21 cellular contexts compared by ENCODE assay signal in genomic region chr9:129122133-129122532, GRCh38.
"Had no signal": no experiment of that assay in that cellular context is flagged by ENCODE, and none has a peak within 500 bp of the region (broad histone marks: within the 10 kb centered on the region; RNA-seq: fewer than 3 reads in every experiment).

No MANE protein-coding gene starts in this region.

- H3K4me3 Mint-ChIP-seq: activated CD4-positive, alpha-beta T cell treated with anti-CD3 and anti-CD28 coated beads, Interleukin-2, amount 10 ng/mL, durations not matched to agents 7 days and 5 days; activated CD8-positive, alpha-beta T cell treated with anti-CD3 and anti-CD28 coated beads, Interleukin-2, amount 10 ng/mL, durations not matched to agents 7 days and 5 days; activated naive CD4-positive, alpha-beta T cell treated with anti-CD3 and anti-CD28 coated beads for 36 hours; activated T-cell treated with anti-CD3 and anti-CD28 coated beads, Interleukin-2, amount 50 U/mL, for 24 hours; dendritic cell treated with granulocyte-macrophage colony-stimulating factor and Interleukin-4, amounts not matched to agents 40 ng/mL and 50 ng/mL, for 4 days; immature natural killer cell; naive B cell; neural crest cell; stimulated activated memory B cell treated with anti-CD40 and anti-IgM and Interleukin-4, amounts not matched to agents 10 μg/mL and 1 μg/mL and 100 μg/mL, for 72 hours had no signal

- H3K4me3 ChIP-seq: ascending aorta, esophagus muscularis mucosa, prostate gland, spleen, thyroid gland had no signal

- H3K27ac Mint-ChIP-seq: activated CD4-positive, alpha-beta T cell treated with anti-CD3 and anti-CD28 coated beads, Interleukin-2, amount 10 ng/mL, durations not matched to agents 7 days and 5 days; activated naive CD4-positive, alpha-beta T cell treated with anti-CD3 and anti-CD28 coated beads for 36 hours; activated T-cell treated with anti-CD3 and anti-CD28 coated beads, Interleukin-2, amount 50 U/mL, for 24 hours; dendritic cell treated with granulocyte-macrophage colony-stimulating factor and Interleukin-4, amounts not matched to agents 40 ng/mL and 50 ng/mL, for 4 days; immature natural killer cell; stimulated activated memory B cell treated with anti-CD40 and anti-IgM and Interleukin-4, amounts not matched to agents 10 μg/mL and 1 μg/mL and 100 μg/mL, for 72 hours had no signal

- H3K4me1 ChIP-seq: ascending aorta, thyroid gland had no signal

- ATAC-seq: activated CD8-positive, alpha-beta T cell treated with anti-CD3 and anti-CD28 coated beads, Interleukin-2, amount 10 ng/mL, durations not matched to agents 7 days and 5 days; left ventricle myocardium superior; right cardiac atrium; stimulated activated memory B cell treated with anti-CD40 and anti-IgM and Interleukin-4, amounts not matched to agents 10 μg/mL and 1 μg/mL and 100 μg/mL, for 72 hours had no signal

- H3K36me3 ChIP-seq: prostate gland had no signal

- H3K27me3 ChIP-seq: ascending aorta, esophagus muscularis mucosa, spleen, thyroid gland had no signal

- H3K27ac ChIP-seq: ascending aorta, esophagus muscularis mucosa, spleen, thyroid gland had no signal

- H3K9me3 ChIP-seq: ascending aorta, esophagus muscularis mucosa, prostate gland, spleen, thyroid gland had no signal

- FAIRE-seq: bronchial epithelial cell, endothelial cell of umbilical vein had no signal

- H3K4me1 Mint-ChIP-seq: immature natural killer cell had no signal

- DNase-seq: activated CD4-positive, alpha-beta T cell treated with anti-CD3 and anti-CD28 coated beads, Interleukin-2, amount 10 ng/mL, durations not matched to agents 7 days and 5 days; activated CD8-positive, alpha-beta T cell treated with anti-CD3 and anti-CD28 coated beads, Interleukin-2, amount 10 ng/mL, durations not matched to agents 7 days and 5 days; activated naive CD4-positive, alpha-beta T cell treated with anti-CD3 and anti-CD28 coated beads for 36 hours; activated T-cell treated with anti-CD3 and anti-CD28 coated beads, Interleukin-2, amount 50 U/mL, for 24 hours; effector memory CD4-positive, alpha-beta T cell; immature natural killer cell; kidney glomerular epithelial cell; left ventricle myocardium superior; naive B cell; spleen; stimulated activated CD4-positive, alpha-beta T cell treated with anti-CD3 and anti-CD28 coated beads, Interleukin-4, amount 100 ng/mL, for 4 hours; thyroid gland had no signal

- H3K27me3 Mint-ChIP-seq: activated CD4-positive, alpha-beta T cell treated with anti-CD3 and anti-CD28 coated beads, Interleukin-2, amount 10 ng/mL, durations not matched to agents 7 days and 5 days; activated T-cell treated with anti-CD3 and anti-CD28 coated beads, Interleukin-2, amount 50 U/mL, for 24 hours; dendritic cell treated with granulocyte-macrophage colony-stimulating factor and Interleukin-4, amounts not matched to agents 40 ng/mL and 50 ng/mL, for 4 days; naive B cell; stimulated activated memory B cell treated with anti-CD40 and anti-IgM and Interleukin-4, amounts not matched to agents 10 μg/mL and 1 μg/mL and 100 μg/mL, for 72 hours had no signal

- H3K9me3 Mint-ChIP-seq: activated CD4-positive, alpha-beta T cell treated with anti-CD3 and anti-CD28 coated beads, Interleukin-2, amount 10 ng/mL, durations not matched to agents 7 days and 5 days; activated T-cell treated with anti-CD3 and anti-CD28 coated beads, Interleukin-2, amount 50 U/mL, for 24 hours; dendritic cell treated with granulocyte-macrophage colony-stimulating factor and Interleukin-4, amounts not matched to agents 40 ng/mL and 50 ng/mL, for 4 days; immature natural killer cell; naive B cell; neural crest cell; stimulated activated memory B cell treated with anti-CD40 and anti-IgM and Interleukin-4, amounts not matched to agents 10 μg/mL and 1 μg/mL and 100 μg/mL, for 72 hours had no signal
